In genomic region chr6:169654590-169655391, GRCh38 we compare ENCODE assay signal across 8 cellular contexts. TPM values are rescaled to one million over a fixed set of nuclear protein-coding genes. Genes with fewer than 3 reads are reported as not detected.
A peak's percentile ranks its signal among the peaks of the same experiment; 100 is the strongest.
DNase-seq lines count a peak whose midpoint lies in the region; ATAC-seq and TF ChIP-seq lines count a peak whose summit lies in the region.

No MANE protein-coding gene starts in this region.

- TF ChIP-seq POLR2A in adrenal gland (IDR thresholded peaks at IDR 0.05) = peak in 1 of 2 donors; percentile 49
- TF ChIP-seq POLR2A in sigmoid colon (IDR thresholded peaks at IDR 0.05) = no peak

- DNase-seq in SK-MEL-5 (ENCODE audit: low read depth, low spot score) = peak; percentile 54
- DNase-seq in adrenal gland = peak; percentile 69 to 83 (median 77)
- DNase-seq in left ventricle myocardium inferior = peak; percentile 66
- peak; percentile 89 for DNase-seq in sigmoid colon
- no peak for DNase-seq in NCI-H1105 treated with DMSO at 0.1 percent for 48 hours (lab: John Stamatoyannopoulos, UW)
- DNase-seq in HuH-7.5 (ENCODE audit: low spot score) = no peak

- H3K9me3 ChIP-seq in adrenal gland (replicated peaks in 1 of 3) (no peaks in the 10 kb centered on the region), left ventricle myocardium inferior (replicated peaks) (no peaks in the 10 kb centered on the region), sigmoid colon (no peaks in the 10 kb centered on the region)

- in situ Hi-C loops in SK-MEL-5 (cut with HindIII; ENCODE audit: low pct_unique_long_range_greater_than_20kb, low sequenced_read_pairs) = no loop called here

- no peaks in the 10 kb centered on the region for H3K36me3 ChIP-seq in adrenal gland (replicated peaks in 1 of 2)
- peaks cover 10% of the 10 kb centered on the region for H3K36me3 ChIP-seq in left ventricle myocardium inferior
- peaks cover 0 to 37% (median 0%) of the 10 kb centered on the region in 4 donors for H3K36me3 ChIP-seq in sigmoid colon

- peak overlapping the region; percentile 8 to 77 (median 71) for H3K27ac ChIP-seq in adrenal gland
- H3K27ac ChIP-seq in left ventricle myocardium inferior (replicated peaks) = peak overlapping the region; percentile 79
- H3K27ac ChIP-seq in sigmoid colon = peak overlapping the region; percentile 72 to 80 (median 77)

- TF ChIP-seq EP300 in sigmoid colon (IDR thresholded peaks at IDR 0.05) = no peak

- ATAC-seq in GM18519 (IDR thresholded peaks at IDR 0.05; ENCODE audit: low FRiP score, unreplicated experiment) = peak; percentile 75
- ATAC-seq in HG03064 (IDR thresholded peaks at IDR 0.05; ENCODE audit: low read depth, unreplicated experiment) = peak; percentile 89

- 42 to 64% (median 54%) methylated on average over 41 to 47 of the region's 47 CpGs for WGBS in adrenal gland, 4 donors
- WGBS in sigmoid colon, 2 donors = 49 to 51% methylated on average over 47 of the region's 47 CpGs

- intact Hi-C loops in adrenal gland (cut with DNase I) = no loop called here
- intact Hi-C loops in left ventricle myocardium inferior (cut with micrococcal nuclease) = no loop called here
- intact Hi-C loops in sigmoid colon (cut with DNase I) = loop anchor here (5.0 kb wide), 1 partner anchor 697 kb away; no protein-coding TSS in a partner anchor

- peak overlapping the region in 2 of 4 donors; percentile 39 to 60 for H3K4me3 ChIP-seq in adrenal gland
- H3K4me3 ChIP-seq in left ventricle myocardium inferior = peak overlapping the region; percentile 68
- peak overlapping the region; percentile 29 to 54 (median 50) for H3K4me3 ChIP-seq in sigmoid colon

- TF ChIP-seq CTCF in adrenal gland (IDR thresholded peaks at IDR 0.05) (peak in 5 of 6 experiments; percentile 21 to 46 (median 36)), left ventricle myocardium inferior (IDR thresholded peaks at IDR 0.05; ENCODE audit: borderline replicate concordance) (peak; percentile 27), sigmoid colon (IDR thresholded peaks at IDR 0.05) (peak in 1 of 4 experiments; percentile 18)

- H3K4me1 ChIP-seq in adrenal gland (replicated peaks in 1 of 2) = no peaks in the 10 kb centered on the region
- peaks cover 8% of the 10 kb centered on the region for H3K4me1 ChIP-seq in left ventricle myocardium inferior
- peaks cover 0 to 7% (median 6%) of the 10 kb centered on the region in 4 donors for H3K4me1 ChIP-seq in sigmoid colon

- H3K27me3 ChIP-seq in adrenal gland (no peaks in the 10 kb centered on the region), left ventricle myocardium inferior (ENCODE audit: low read depth) (no peaks in the 10 kb centered on the region), sigmoid colon (no peaks in the 10 kb centered on the region)

RNA-seq across cellular contexts. Expression of gene WDR27, which starts 47.0 kb away (rescaled TPM):
- 10.2 and 10.8 TPM in 2 replicates for total RNA-seq in SK-MEL-5 (2014; rRNA removed; shearing (Covaris generic))
- polyA plus RNA-seq in SK-MEL-5 (2015; cell fraction: cytosol; rRNA removed) = 16.0 and 18.6 TPM in 2 replicates
- 207 and 319 TPM in 2 replicates for polyA plus RNA-seq in SK-MEL-5 (2015; cell fraction: nucleus; rRNA removed)
- total RNA-seq in adrenal gland (10 to 100 TPM in 6 of 8 donors, 1 to 10 TPM in 2; 9.5 to 66.7 (median 24.5) TPM), left ventricle myocardium inferior (9.1 TPM), sigmoid colon (10 to 100 TPM; 20.0 to 46.0 (median 24.6) TPM)
- polyA plus RNA-seq in adrenal gland (10 to 100 TPM in 2 of 3 donors, 1 to 10 TPM in 1; 6.0 to 56.8 (median 46.6) TPM), sigmoid colon (10 to 100 TPM in 1 of 3 donors, 1 to 10 TPM in 2; 1.2 to 18.1 (median 1.6) TPM)

RNA-seq across cellular contexts. Expression of gene C6orf120, which starts 47.1 kb away (rescaled TPM):
- 48.8 and 51.8 TPM in 2 replicates for total RNA-seq in SK-MEL-5 (2014; rRNA removed; shearing (Covaris generic))
- 55.2 and 67.5 TPM in 2 replicates for polyA plus RNA-seq in SK-MEL-5 (2015; cell fraction: cytosol; rRNA removed)
- 38.9 and 41.0 TPM in 2 replicates for polyA plus RNA-seq in SK-MEL-5 (2015; cell fraction: nucleus; rRNA removed)
- 10 to 100 TPM; 22.5 to 59.9 (median 47.0) TPM for total RNA-seq in adrenal gland
- polyA plus RNA-seq in adrenal gland = 10 to 100 TPM in 1 of 3 donors, 1 to 10 TPM in 2; 5.0 to 28.4 (median 5.6) TPM
- total RNA-seq in left ventricle myocardium inferior = 14.0 TPM
- total RNA-seq in sigmoid colon = 10 to 100 TPM; 22.7 to 33.6 (median 30.3) TPM
- 10 to 100 TPM; 10.2 to 12.2 (median 10.8) TPM for polyA plus RNA-seq in sigmoid colon

Comparison
In these comparisons a context has a peak if more than half of its experiments do, and no peak if none do; other contexts are left out.
1. DNase-seq: peak in SK-MEL-5 (single experiment), adrenal gland (7 of 7), left ventricle myocardium inferior (single experiment) and sigmoid colon (single experiment); none in NCI-H1105 treated with DMSO at 0.1 percent for 48 hours (single experiment) and HuH-7.5 (single experiment).
2. Peak in every context shown above with its lines, with median percentiles within 50 percentile points of each other: H3K27ac ChIP-seq.